1 cellular context compared by ENCODE assay signal in the genomic region with DNA sequence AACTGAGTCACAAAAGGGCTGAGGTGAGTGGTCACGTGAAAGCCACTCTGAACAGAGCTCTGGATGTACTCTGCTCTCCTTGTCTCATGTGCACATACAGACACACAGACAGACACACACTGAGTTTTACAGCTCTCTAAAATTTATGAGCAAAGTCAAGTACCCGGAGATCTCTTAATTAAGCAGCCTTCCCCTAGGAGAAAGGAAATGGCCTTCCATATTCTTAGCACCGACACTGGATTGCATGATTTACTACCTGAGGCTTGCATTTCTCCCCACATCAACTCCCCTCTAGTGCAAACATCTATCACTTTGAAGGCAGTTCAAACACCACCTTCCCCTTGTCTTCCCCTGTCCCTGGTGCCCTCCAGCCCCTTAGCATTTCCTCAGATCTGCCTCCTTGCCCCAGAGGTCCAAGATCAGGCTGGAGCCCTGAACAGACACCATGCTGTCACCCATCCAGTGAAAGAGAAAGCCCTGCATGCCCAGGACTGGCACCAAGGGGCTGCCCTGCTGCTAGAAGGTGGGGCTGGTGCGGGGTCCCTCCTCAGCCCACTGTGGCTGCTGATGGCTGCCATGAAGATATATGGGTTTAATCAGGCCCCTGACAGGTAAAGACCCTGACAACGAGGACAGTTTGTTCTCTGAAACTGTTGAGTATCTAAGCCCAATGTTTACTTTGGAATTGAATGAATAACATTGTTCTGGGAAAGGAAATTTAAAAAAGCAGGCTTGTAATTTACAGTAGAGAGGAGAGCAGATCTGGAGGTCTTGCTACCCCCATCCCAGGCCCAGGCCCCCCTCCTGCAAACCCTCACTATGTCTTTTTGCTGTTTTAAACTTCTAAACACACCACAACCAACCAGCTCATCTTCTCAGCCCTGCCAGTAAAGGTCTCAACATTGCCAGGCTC.
TF ChIP-seq lines count a peak whose summit lies in the region.

No MANE protein-coding gene starts in this region.

TF ChIP-seq in SK-N-SH, 30 proteins besides CTCF, POLR2A, EP300 and RAD21 (continued from another document):
- TF ChIP-seq REST (IDR thresholded peaks at IDR 0.05; ENCODE audit: low read depth, low read length) (no peak), JUND (IDR thresholded peaks at IDR 0.05) (no peak), GABPA (IDR thresholded peaks at IDR 0.05; ENCODE audit: low read depth) (no peak)
